12 cellular contexts compared by ENCODE assay signal in the genomic region with DNA sequence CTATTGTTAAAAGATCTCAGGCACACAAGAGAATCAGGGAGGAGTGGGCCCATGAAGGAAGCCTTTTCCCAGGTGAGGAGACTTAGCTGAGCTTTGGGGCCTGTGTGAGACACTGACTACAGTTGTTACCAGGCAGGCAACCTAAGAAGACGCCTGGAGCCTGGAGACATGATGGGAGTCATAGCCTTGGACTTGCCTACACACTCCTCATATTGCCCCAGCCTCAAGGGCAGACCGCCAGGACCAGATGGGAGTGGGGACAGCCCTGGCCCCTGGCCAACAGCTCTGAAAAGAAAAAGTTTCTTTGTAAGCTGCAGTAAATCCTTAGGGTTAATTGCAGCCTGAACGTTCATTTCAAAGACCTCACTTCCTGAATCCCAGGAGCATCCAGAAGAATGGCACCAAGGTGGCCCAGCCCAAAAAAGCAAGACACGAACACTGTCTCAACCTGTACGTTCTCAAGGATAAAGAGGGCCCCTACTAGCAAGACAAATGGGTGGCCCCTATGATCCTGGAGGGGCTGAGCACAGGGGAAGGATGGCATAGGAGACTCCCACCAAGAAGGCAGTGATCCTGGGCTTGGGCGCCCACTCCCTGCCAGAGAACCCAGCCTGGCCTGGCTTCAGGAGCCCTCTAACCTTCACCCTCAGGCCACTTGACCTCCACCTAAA. TPM values are rescaled to one million over a fixed set of nuclear protein-coding genes. Genes with fewer than 3 reads are reported as not detected.
DNase-seq lines count a peak whose midpoint lies in the region; ATAC-seq and TF ChIP-seq lines count a peak whose summit lies in the region.
"Had no signal": no experiment of that assay in that cellular context is flagged by ENCODE, and none has a peak within 500 bp of the region (broad histone marks: within the 10 kb centered on the region; RNA-seq: fewer than 3 reads in every experiment).

No MANE protein-coding gene starts in this region.

- no peaks in the 10 kb centered on the region for H4K20me1 ChIP-seq in OCI-LY1 (ENCODE audit: insufficient read depth, low read length)

- H3K36me3 ChIP-seq in OCI-LY1 (ENCODE audit: insufficient read depth, low read length) = no peaks in the 10 kb centered on the region
- no peaks in the 10 kb centered on the region for H3K36me3 ChIP-seq in tibial nerve
- H3K36me3 ChIP-seq: gastroesophageal sphincter had no signal

- peak overlapping the region; percentile 90 for H3K4me2 ChIP-seq in OCI-LY1 (ENCODE audit: low read length)

- H3K27ac Mint-ChIP-seq in activated naive CD4-positive, alpha-beta T cell treated with anti-CD3 and anti-CD28 coated beads, Interleukin-2, amount 50 U/mL, for 72 hours = no peak overlapping the region

- intact Hi-C loops in Right ventricle myocardium superior (cut with DNase I) = loop anchor here (2.0 kb wide), 1 partner anchor 67 kb away; no protein-coding TSS in a partner anchor
- intact Hi-C loops in Right ventricle myocardium inferior (cut with DNase I) = loop anchor here (1.0 to 10.0 kb wide), 4 partner anchors 37 to 353 kb away; partner anchors contain the start of gene ATP2B4

- no peak for TF ChIP-seq EP300 in tibial nerve (IDR thresholded peaks at IDR 0.05)

- no peak overlapping the region for H2AFZ ChIP-seq in OCI-LY1 (ENCODE audit: low read length)

- H3K9ac ChIP-seq in OCI-LY1 (ENCODE audit: low read length) = peak overlapping the region; percentile 96

- H3K4me1 ChIP-seq in OCI-LY1 (ENCODE audit: insufficient read depth, low read length, severe bottlenecking) (peaks cover 95% of the 10 kb centered on the region), tibial nerve (peaks cover 0 to 76% (median 42%) of the 10 kb centered on the region in 4 donors)

- H3K27me3 ChIP-seq in OCI-LY1 (ENCODE audit: insufficient read depth, low read length) = no peaks in the 10 kb centered on the region
- H3K27me3 ChIP-seq in tibial nerve = no peaks in the 10 kb centered on the region
- H3K27me3 ChIP-seq: gastroesophageal sphincter had no signal

- no peaks in the 10 kb centered on the region for H3K79me2 ChIP-seq in OCI-LY1 (ENCODE audit: insufficient read depth, low read length)

- H3K9me3 ChIP-seq in OCI-LY1 (ENCODE audit: low read length) = no peaks in the 10 kb centered on the region
- no peaks in the 10 kb centered on the region for H3K9me3 ChIP-seq in tibial nerve
- H3K9me3 ChIP-seq: Caco-2, gastroesophageal sphincter had no signal

- no peak for TF ChIP-seq CTCF in OCI-LY1 (IDR thresholded peaks at IDR 0.05; ENCODE audit: low read length)
- no peak for TF ChIP-seq CTCF in foreskin fibroblast (IDR thresholded peaks at IDR 0.05; ENCODE audit: low read depth, low read length)
- TF ChIP-seq CTCF in tibial nerve (IDR thresholded peaks at IDR 0.05) = no peak

- no peaks in the 10 kb centered on the region for H3K9me3 Mint-ChIP-seq in activated naive CD4-positive, alpha-beta T cell treated with anti-CD3 and anti-CD28 coated beads, Interleukin-2, amount 50 U/mL, for 72 hours

- H3K36me3 Mint-ChIP-seq in activated naive CD4-positive, alpha-beta T cell treated with anti-CD3 and anti-CD28 coated beads, Interleukin-2, amount 50 U/mL, for 72 hours = no peaks in the 10 kb centered on the region

- no peak for ATAC-seq in Right ventricle myocardium superior (ENCODE audit: poor library complexity)
- ATAC-seq in Right ventricle myocardium inferior = no peak
- no peak for ATAC-seq in activated naive CD4-positive, alpha-beta T cell treated with anti-CD3 and anti-CD28 coated beads, Interleukin-2, amount 50 U/mL, for 72 hours

- H3K27ac ChIP-seq in OCI-LY1 (ENCODE audit: low read depth, low read length, poor library complexity, severe bottlenecking) = peak overlapping the region; percentile 98
- H3K27ac ChIP-seq in tibial nerve = peak overlapping the region in 1 of 4 donors; percentile 95

- DNase-seq in Right ventricle myocardium superior = peak; percentile 48
- no peak for DNase-seq in Right ventricle myocardium inferior (ENCODE audit: missing footprints)
- DNase-seq in medulla oblongata (ENCODE audit: extremely low spot score) = peak; percentile 7
- DNase-seq in ureter (ENCODE audit: low spot score) = peak; percentile 48
- DNase-seq in foreskin fibroblast = no peak
- no peak for DNase-seq in tibial nerve (ENCODE audit: low spot score in 2 of 2)
- DNase-seq in activated naive CD4-positive, alpha-beta T cell treated with anti-CD3 and anti-CD28 coated beads, Interleukin-2, amount 50 U/mL, for 72 hours (ENCODE audit: low spot score in 2 of 2) = no peak
- DNase-seq: Caco-2, GF-D8, NCI-H510A treated with DMSO at 0.1 percent for 48 hours had no signal

- no peak for TF ChIP-seq POLR2A in tibial nerve (IDR thresholded peaks at IDR 0.05)

- no peaks in the 10 kb centered on the region for H3F3A ChIP-seq in OCI-LY1 (ENCODE audit: insufficient read depth, low read length)

- no peaks in the 10 kb centered on the region for H3K9me2 ChIP-seq in OCI-LY1 (ENCODE audit: low read depth, low read length)

- WGBS in tibial nerve, 2 donors = 50 to 54% methylated on average over 6 of the region's 6 CpGs

- H3K4me3 ChIP-seq in OCI-LY1 (ENCODE audit: low read depth, low read length, poor library complexity, severe bottlenecking) = peak overlapping the region; percentile 69
- H3K4me3 ChIP-seq in foreskin fibroblast (ENCODE audit: low read depth in 1 of 2, low read length in 2 of 2) = no peak overlapping the region
- H3K4me3 ChIP-seq in tibial nerve = no peak overlapping the region

RNA-seq across cellular contexts. Expression of gene BTG2, which starts 33.2 kb away (rescaled TPM):
- total RNA-seq in Right ventricle myocardium superior = 40.5 TPM
- 44.8 TPM for total RNA-seq in Right ventricle myocardium inferior
- 199 TPM for total RNA-seq in ureter
- total RNA-seq in tibial nerve = 100 to 1,000 TPM; 153 to 208 (median 177) TPM
- total RNA-seq in activated naive CD4-positive, alpha-beta T cell treated with anti-CD3 and anti-CD28 coated beads, Interleukin-2, amount 50 U/mL, for 72 hours = 100 to 1,000 TPM in 1 of 2 donors, 10 to 100 TPM in 1; 87.2 to 185 TPM

RNA-seq across cellular contexts. Expression of gene CHIT1, which starts 42.6 kb away (rescaled TPM):
- 0.48 TPM for total RNA-seq in Right ventricle myocardium superior
- total RNA-seq in Right ventricle myocardium inferior = 0.51 TPM
- total RNA-seq in ureter = 6.6 TPM
- under 1 TPM in 2 of 4 donors, not detected in 2; 0.39 to 0.42 TPM for total RNA-seq in tibial nerve
- 1 to 10 TPM; 1.3 to 2.2 TPM for total RNA-seq in activated naive CD4-positive, alpha-beta T cell treated with anti-CD3 and anti-CD28 coated beads, Interleukin-2, amount 50 U/mL, for 72 hours
- total RNA-seq: Caco-2 had no signal

Comparison
In these comparisons a context has a peak if more than half of its experiments do, and no peak if none do; other contexts are left out.
1. DNase-seq: peak in Right ventricle myocardium superior (single experiment), medulla oblongata (single experiment) and ureter (single experiment); none in Right ventricle myocardium inferior (single experiment), foreskin fibroblast (0 of 2), tibial nerve (0 of 2) and activated naive CD4-positive, alpha-beta T cell treated with anti-CD3 and anti-CD28 coated beads, Interleukin-2, amount 50 U/mL, for 72 hours (0 of 2).